15 cellular contexts compared by ENCODE assay signal in genomic region chr14:35879141-35879648, GRCh38. TPM values are rescaled to one million over a fixed set of nuclear protein-coding genes. Genes with fewer than 3 reads are reported as not detected.
DNase-seq lines count a peak whose midpoint lies in the region; ATAC-seq, FAIRE-seq and TF ChIP-seq lines count a peak whose summit lies in the region.
"Had no signal": no experiment of that assay in that cellular context is flagged by ENCODE, and none has a peak within 500 bp of the region (broad histone marks: within the 10 kb centered on the region; RNA-seq: fewer than 3 reads in every experiment).

No MANE protein-coding gene starts in this region.

- ATAC-seq in A549 (no peak), HCT116 (no peak)
- ATAC-seq: activated T-cell treated with anti-CD3 and anti-CD28 coated beads, Interleukin-2, amount 50 U/mL, for 72 hours; GM23338 had no signal

- TF ChIP-seq CTCF in A549 (IDR thresholded peaks at IDR 0.05) (no peak), HCT116 (IDR thresholded peaks at IDR 0.05 in 2 of 3, conservative IDR thresholded peaks at IDR 0.05 in 1 of 3; ENCODE audit: borderline replicate concordance in 1 of 3, insufficient read depth in 1 of 3, low read depth in 2 of 3, low read length in 2 of 3) (no peak), WI38 (IDR thresholded peaks at IDR 0.05; ENCODE audit: low read depth, low read length) (no peak), foreskin fibroblast (IDR thresholded peaks at IDR 0.05; ENCODE audit: low read depth, low read length) (no peak), vagina (IDR thresholded peaks at IDR 0.05) (no peak)

- no peak overlapping the region for H2AFZ ChIP-seq in HCT116 (ENCODE audit: low read depth, low read length, poor library complexity, severe bottlenecking)
- H2AFZ ChIP-seq: GM23338 had no signal

- DNase-seq in A549 (ENCODE audit: low read depth in 1 of 2, low spot score in 1 of 2) = no peak
- DNase-seq in HCT116 (ENCODE audit: low read depth, low spot score) = no peak
- DNase-seq in foreskin fibroblast = peak; percentile 24 to 40
- DNase-seq in stimulated activated CD4-positive, alpha-beta T cell treated with anti-CD3 and anti-CD28 coated beads, Interleukin-4, amount 100 ng/mL, for 4 hours = no peak
- no peak for DNase-seq in vagina (ENCODE audit: extremely low spot score in 2 of 2)
- DNase-seq in mesenteric fat pad (ENCODE audit: low spot score) = no peak
- no peak for DNase-seq in SK-N-DZ (ENCODE audit: low spot score)
- DNase-seq: activated T-cell treated with anti-CD3 and anti-CD28 coated beads, Interleukin-2, amount 50 U/mL, for 72 hours; C1 segment of cervical spinal cord; stimulated activated CD4-positive, alpha-beta T cell treated with anti-CD3 and anti-CD28 coated beads, Interleukin-4, amount 100 ng/mL, for 24 hours; WERI-Rb-1 had no signal

- no peak overlapping the region for H3K9ac ChIP-seq in HCT116 (ENCODE audit: low read length)

- no peak for TF ChIP-seq POLR2A in A549 (IDR thresholded peaks at IDR 0.05; ENCODE audit: low read length)
- TF ChIP-seq POLR2A in HCT116 (IDR thresholded peaks at IDR 0.05; ENCODE audit: borderline replicate concordance, extremely low read depth, insufficient read depth, insufficient read length) = no peak
- TF ChIP-seq POLR2A in vagina (IDR thresholded peaks at IDR 0.05) = no peak

- CTCF ChIA-PET in A549 (lab: Yijun Ruan, JAX) (interaction anchor here (0.7 to 7.7 kb wide), 13 partner anchors 12 to 726 kb away, joined by 3 to 68 read pairs (median 3); partner anchors contain the start of genes BRMS1L and NKX2-1), HCT116 (lab: Charles Lee) (interaction anchor here (0.5 to 5.5 kb wide), 8 partner anchors 10 to 1313 kb away, joined by 3 to 62 read pairs (median 4); no protein-coding TSS in a partner anchor)

- FAIRE-seq in A549 (lab: Jason Lieb, UNC) = no peak
- FAIRE-seq: frontal cortex had no signal

- no TSS peak for BruUV-seq in HCT116 (replicated peaks; lab: Mats Ljungman, UMichigan)

- intact Hi-C loops in HCT116 (cut with micrococcal nuclease) = no loop called here
- intact Hi-C loops in vagina (cut with DNase I) = no loop called here

- TF ChIP-seq RAD21 in A549 (conservative IDR thresholded peaks at IDR 0.05 in 1 of 2, IDR thresholded peaks at IDR 0.05 in 1 of 2) (no peak), HCT116 (IDR thresholded peaks at IDR 0.05; ENCODE audit: low read depth) (no peak)

- peak overlapping the region; percentile 56 to 72 for H3K27ac ChIP-seq in A549
- H3K27ac ChIP-seq in HCT116 (ENCODE audit: low read depth, low read length) = no peak overlapping the region
- no peak overlapping the region for H3K27ac ChIP-seq in vagina
- H3K27ac ChIP-seq: RWPE1, WERI-Rb-1 had no signal

- no peaks in the 10 kb centered on the region for H3K79me2 ChIP-seq in HCT116 (ENCODE audit: insufficient read depth, low read length)

- H3K36me3 ChIP-seq in HCT116 (ENCODE audit: control insufficient read depth in 1 of 2, insufficient read depth in 2 of 2, low read length in 2 of 2) = no peaks in the 10 kb centered on the region
- no peaks in the 10 kb centered on the region for H3K36me3 ChIP-seq in vagina
- H3K36me3 ChIP-seq: WERI-Rb-1 had no signal

- H3K27me3 ChIP-seq in HCT116 (ENCODE audit: insufficient read depth, low read length) (no peaks in the 10 kb centered on the region), vagina (no peaks in the 10 kb centered on the region)

- 43% methylated on average over 2 of the region's 2 CpGs for WGBS in A549 (ENCODE audit: missing lambda C conversion rate)

- RAD21 ChIA-PET in HCT116 (lab: Charles Lee; ENCODE audit: low non-redundant PET in 1 of 2, low total read pairs in 2 of 2, uncharacterized antibody in 2 of 2, unreplicated experiment in 2 of 2) = interaction anchor here in 1 of 2 experiments (0.9 to 1.5 kb wide), 2 partner anchors 190 to 191 kb away, joined by 3 read pairs; no protein-coding TSS in a partner anchor

- H3K4me3 ChIP-seq in A549 (no peak overlapping the region), HCT116 (replicated peaks in 1 of 2; ENCODE audit: low read depth in 1 of 2, low read length in 2 of 2) (no peak overlapping the region), WI38 (ENCODE audit: low read depth, low read length) (peak overlapping the region; percentile 16; the same call in 1 of the 2 replicates), foreskin fibroblast (ENCODE audit: low read depth in 1 of 2, low read length in 2 of 2) (no peak overlapping the region), vagina (no peak overlapping the region)
- H3K4me3 ChIP-seq: GM23338 had no signal

- H3K9me3 ChIP-seq in A549 (no peaks in the 10 kb centered on the region), HCT116 (ENCODE audit: control insufficient read depth in 1 of 2, insufficient read depth in 1 of 2, low read depth in 1 of 2, low read length in 2 of 2) (no peaks in the 10 kb centered on the region), vagina (no peaks in the 10 kb centered on the region)

- no peaks in the 10 kb centered on the region for H3K9me2 ChIP-seq in HCT116 (ENCODE audit: insufficient read depth)

- H3K4me1 ChIP-seq in A549 (peaks cover 46% of the 10 kb centered on the region), HCT116 (ENCODE audit: control insufficient read depth in 1 of 2, insufficient read depth in 2 of 2, low read length in 2 of 2) (peaks cover 13 to 14% of the 10 kb centered on the region in 2 experiments), vagina (peaks cover 12% of the 10 kb centered on the region)

- POLR2A ChIA-PET in A549 (lab: Yijun Ruan, JAX) = interaction anchor here (1.0 to 2.2 kb wide), 1 partner anchor 53 kb away, joined by 5 to 21 read pairs; the partner anchor contains the start of gene BRMS1L
- POLR2A ChIA-PET in HCT116 (lab: Charles Lee) = no interaction called here

- no peaks in the 10 kb centered on the region for H4K20me1 ChIP-seq in HCT116 (ENCODE audit: insufficient read depth)

- H3K4me2 ChIP-seq in A549 = peak overlapping the region; percentile 64
- peak overlapping the region; percentile 50 for H3K4me2 ChIP-seq in HCT116 (ENCODE audit: low read length)
- H3K4me2 ChIP-seq: GM23338 had no signal

- TF ChIP-seq EP300 in A549 (IDR thresholded peaks at IDR 0.05) = no peak

TF ChIP-seq in A549, 52 proteins besides CTCF, POLR2A, EP300 and RAD21:
- no peak for TF ChIP-seq RCOR1 (IDR thresholded peaks at IDR 0.05; ENCODE audit: low read depth, low read length)
- TF ChIP-seq ESRRA (IDR thresholded peaks at IDR 0.05; ENCODE audit: borderline replicate concordance, low read length) = no peak
- TF ChIP-seq NPAS2 (CRISPR knock-in tag; IDR thresholded peaks at IDR 0.05; ENCODE audit: borderline replicate concordance) = no peak
- no peak for TF ChIP-seq USF2 (IDR thresholded peaks at IDR 0.05)
- TF ChIP-seq CEBPB (IDR thresholded peaks at IDR 0.05) = no peak
TF ChIP-seq in A549: peak in this region for 0.

TF ChIP-seq in HCT116, 20 proteins besides CTCF, POLR2A, EP300 and RAD21:
- TF ChIP-seq MAX (IDR thresholded peaks at IDR 0.05) (no peak), ZBTB33 (IDR thresholded peaks at IDR 0.05; ENCODE audit: extremely low read depth, insufficient replicate concordance, low read length) (no peak), SRF (IDR thresholded peaks at IDR 0.05; ENCODE audit: low read depth) (no peak), ATF3 (IDR thresholded peaks at IDR 0.05) (no peak), EGR1 (IDR thresholded peaks at IDR 0.05; ENCODE audit: low read depth) (no peak), POLR2AphosphoS5 (IDR thresholded peaks at IDR 0.05; ENCODE audit: low read depth, low read length) (no peak), TCF7L2 (IDR thresholded peaks at IDR 0.05; ENCODE audit: borderline replicate concordance, extremely low read depth, insufficient read depth, insufficient read length) (no peak)

RNA-seq across cellular contexts. Expression of gene BRMS1L, which starts 53.1 kb away (rescaled TPM):
- polyA plus RNA-seq in A549 (2011; rRNA removed) = 11.0 and 17.0 TPM in 2 replicates
- polyA plus RNA-seq in A549 (2012; cell fraction: cytosol; rRNA removed) = 4.9 and 5.0 TPM in 2 replicates
- 2.1 and 4.1 TPM in 2 replicates for polyA plus RNA-seq in A549 (2012; cell fraction: nucleus; rRNA removed)
- polyA plus RNA-seq in A549 (2017; fragmentation: RNase III; extraction: RNeasy Plus Mini Kit Qiagen cat#74134 plus additional on column Dnase treatment) = 18.1 to 20.8 TPM (median 20.0 TPM) in 3 replicates
- 2.3 and 3.7 TPM in 2 replicates for polyA minus RNA-seq in A549 (2011; rRNA and poly(A)+ RNA removed)
- 6.2 TPM for total RNA-seq in HCT116 (2021; ENCODE audit: unreplicated experiment)
- polyA plus RNA-seq in HCT116 (2012) = 1.8 and 2.7 TPM in 2 replicates
- total RNA-seq in vagina = 9.6 TPM
- 6.9 TPM for total RNA-seq in mesenteric fat pad
- 19.5 and 23.9 TPM in 2 replicates for polyA plus RNA-seq in SK-N-DZ (2014; cell fraction: cytosol; rRNA removed)
- polyA plus RNA-seq in SK-N-DZ (2014; cell fraction: nucleus; rRNA removed) = 14.1 and 116 TPM in 2 replicates

Comparison
In these comparisons a context has a peak if more than half of its experiments do, and no peak if none do; other contexts are left out.
1. DNase-seq: peak in foreskin fibroblast (2 of 2); none in A549 (0 of 2), HCT116 (single experiment), stimulated activated CD4-positive, alpha-beta T cell treated with anti-CD3 and anti-CD28 coated beads, Interleukin-4, amount 100 ng/mL, for 4 hours (0 of 2), vagina (0 of 2), mesenteric fat pad (single experiment) and SK-N-DZ (single experiment).
2. H3K27ac ChIP-seq: peak in A549 (2 of 2); none in HCT116 (single experiment) and vagina (single experiment).